In the genomic region with DNA sequence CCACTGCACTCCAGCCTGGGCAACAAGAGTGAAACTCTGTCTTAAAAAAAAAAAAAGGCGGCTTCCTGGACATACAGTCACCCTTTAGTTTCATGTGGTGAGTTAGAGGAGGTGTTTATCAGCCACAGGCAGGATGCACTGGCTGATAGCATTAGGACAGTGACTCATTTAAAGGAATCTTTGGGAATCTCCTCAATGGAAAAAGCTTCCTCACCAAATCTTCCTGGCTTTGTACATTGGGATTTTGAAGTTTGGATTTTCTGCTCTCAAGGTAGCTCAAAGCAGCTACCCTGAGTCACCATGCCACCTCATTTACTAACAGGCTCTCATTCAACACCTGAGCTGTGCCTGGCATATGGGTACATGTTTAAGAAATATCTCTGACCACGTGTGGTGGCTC, we compare ENCODE assay signal across 15 cellular contexts. TPM values are rescaled to one million over a fixed set of nuclear protein-coding genes. Genes with fewer than 3 reads are reported as not detected.
DNase-seq lines count a peak whose midpoint lies in the region; ATAC-seq and TF ChIP-seq lines count a peak whose summit lies in the region.
"Had no signal": no experiment of that assay in that cellular context is flagged by ENCODE, and none has a peak within 500 bp of the region (broad histone marks: within the 10 kb centered on the region; RNA-seq: fewer than 3 reads in every experiment).

No MANE protein-coding gene starts in this region.

- H3K36me3 ChIP-seq in GM23248 (ENCODE audit: low read depth) (no peaks in the 10 kb centered on the region), SJSA1 (no peaks in the 10 kb centered on the region), fibroblast of lung (ENCODE audit: control insufficient read depth, insufficient read depth, low read length) (no peaks in the 10 kb centered on the region), psoas muscle (ENCODE audit: insufficient read depth in 1 of 2, low read depth in 1 of 2) (peaks cover 0 to 15% of the 10 kb centered on the region in 2 donors)
- H3K36me3 ChIP-seq in CD8-positive, alpha-beta memory T cell (ENCODE audit: insufficient read depth, low read length), result no peaks in the 10 kb centered on the region

- TF ChIP-seq CTCF in fibroblast of lung (conservative IDR thresholded peaks at IDR 0.05 in 1 of 2, IDR thresholded peaks at IDR 0.05 in 1 of 2; ENCODE audit: low read depth in 1 of 2, low read length in 2 of 2) (no peak), psoas muscle (IDR thresholded peaks at IDR 0.05) (no peak), omental fat pad (IDR thresholded peaks at IDR 0.05) (no peak), glutamatergic neuron (IDR thresholded peaks at IDR 0.05; ENCODE audit: partially characterized antibody, unreplicated experiment) (no peak)

- H3K9ac ChIP-seq in GM23248, result no peak overlapping the region
- H3K9ac ChIP-seq in fibroblast of lung (ENCODE audit: insufficient read depth, low read length), result no peak overlapping the region

- no peaks in the 10 kb centered on the region for H3K27me3 ChIP-seq in GM23248 (replicated peaks; ENCODE audit: insufficient read depth)
- H3K27me3 ChIP-seq in SJSA1 (replicated peaks), result no peaks in the 10 kb centered on the region
- H3K27me3 ChIP-seq in fibroblast of lung (ENCODE audit: control insufficient read depth, insufficient read depth, low read length), result no peaks in the 10 kb centered on the region
- no peaks in the 10 kb centered on the region for H3K27me3 ChIP-seq in psoas muscle (ENCODE audit: insufficient read depth in 3 of 3, low read length in 2 of 3)
- H3K27me3 ChIP-seq in CD8-positive, alpha-beta memory T cell (ENCODE audit: insufficient read depth, low read length, poor library complexity, severe bottlenecking), result no peaks in the 10 kb centered on the region

- peaks cover 8% of the 10 kb centered on the region for H3K27me3 Mint-ChIP-seq in glutamatergic neuron (ENCODE audit: unreplicated experiment)
- no peaks in the 10 kb centered on the region for H3K27me3 Mint-ChIP-seq in CD8-positive, alpha-beta memory T cell

- H3K9me3 ChIP-seq in GM23248 (ENCODE audit: low read depth) (no peaks in the 10 kb centered on the region), SJSA1 (replicated peaks) (no peaks in the 10 kb centered on the region), fibroblast of lung (ENCODE audit: control insufficient read depth, insufficient read depth, low read depth, low read length) (no peaks in the 10 kb centered on the region), psoas muscle (no peaks in the 10 kb centered on the region)
- no peaks in the 10 kb centered on the region for H3K9me3 ChIP-seq in CD8-positive, alpha-beta memory T cell (ENCODE audit: low read length)

- H3K4me1 ChIP-seq in GM23248 (ENCODE audit: insufficient read depth) (peaks cover 8% of the 10 kb centered on the region), SJSA1 (replicated peaks) (peaks cover 9% of the 10 kb centered on the region), fibroblast of lung (ENCODE audit: control insufficient read depth, extremely low read depth, insufficient read depth, low read length) (no peaks in the 10 kb centered on the region), psoas muscle (peaks cover 7% of the 10 kb centered on the region)
- H3K4me1 ChIP-seq in CD8-positive, alpha-beta memory T cell (ENCODE audit: insufficient read depth, low read length), result no peaks in the 10 kb centered on the region

- H3K4me3 Mint-ChIP-seq in glutamatergic neuron (ENCODE audit: unreplicated experiment), result no peak overlapping the region
- H3K4me3 Mint-ChIP-seq in CD8-positive, alpha-beta memory T cell, result no peak overlapping the region

- no peak overlapping the region for H3K27ac Mint-ChIP-seq in glutamatergic neuron (ENCODE audit: unreplicated experiment)
- no peak overlapping the region for H3K27ac Mint-ChIP-seq in CD8-positive, alpha-beta memory T cell

- intact Hi-C loops in psoas muscle (cut with DNase I), result no loop called here

- H4K20me1 ChIP-seq in GM23248 (ENCODE audit: insufficient read depth) (no peaks in the 10 kb centered on the region), fibroblast of lung (ENCODE audit: control insufficient read depth, extremely low read depth, insufficient read depth, low read length) (no peaks in the 10 kb centered on the region)

- H3K9me2 ChIP-seq in GM23248 (ENCODE audit: insufficient read depth), result no peaks in the 10 kb centered on the region

- H3K9me3 Mint-ChIP-seq in glutamatergic neuron (ENCODE audit: unreplicated experiment), result peaks cover 4% of the 10 kb centered on the region
- H3K9me3 Mint-ChIP-seq in CD8-positive, alpha-beta memory T cell, result no peaks in the 10 kb centered on the region

- H2AFZ ChIP-seq in GM23248 (no peak overlapping the region), fibroblast of lung (ENCODE audit: low read length) (no peak overlapping the region)

- H3K79me2 ChIP-seq in GM23248 (ENCODE audit: insufficient read depth) (no peaks in the 10 kb centered on the region), fibroblast of lung (ENCODE audit: control insufficient read depth, insufficient read depth, low read length) (no peaks in the 10 kb centered on the region)

- no peak for ATAC-seq in psoas muscle
- no peak for ATAC-seq in omental fat pad (ENCODE audit: low FRiP score)
- ATAC-seq: sciatic nerve had no signal

- CTCF ChIA-PET in CD8-positive, alpha-beta memory T cell (lab: Charles Lee), result interaction anchor here (1.4 kb wide), 1 partner anchor 10 kb away, joined by 4 read pairs; no protein-coding TSS in a partner anchor

- in situ Hi-C loops in GM23248 (cut with MboI), result no loop called here

- DNase-seq in GM23248, result peak; percentile 43
- peak in 1 of 2 experiments; percentile 53 for DNase-seq in SJSA1 (ENCODE audit: low read depth in 1 of 2, low spot score in 2 of 2)
- peak; percentile 32 to 90 for DNase-seq in fibroblast of lung (ENCODE audit: low read depth in 2 of 2)
- no peak for DNase-seq in psoas muscle
- DNase-seq in omental fat pad (ENCODE audit: low spot score), result no peak
- DNase-seq in glutamatergic neuron, result no peak
- DNase-seq in CD8-positive, alpha-beta memory T cell, result no peak
- DNase-seq in NCI-H2196 treated with DMSO at 0.1 percent for 48 hours (lab: John Stamatoyannopoulos, UW; ENCODE audit: unreplicated experiment), result no peak
- DNase-seq: amniotic stem cell; Calu3; effector memory CD4-positive, alpha-beta T cell; GOT3; T-helper 9 cell had no signal

- no peaks in the 10 kb centered on the region; the same call in 1 of the 2 replicates for H3F3A ChIP-seq in GM23248 (ENCODE audit: insufficient read depth)

- H3K27ac ChIP-seq in GM23248, result no peak overlapping the region
- 0 out of 2 replicates have a peak overlapping the region, but pooled peaks have one; percentile 27 for H3K27ac ChIP-seq in SJSA1
- no peak overlapping the region for H3K27ac ChIP-seq in fibroblast of lung (ENCODE audit: insufficient read depth, low read length)
- H3K27ac ChIP-seq in psoas muscle, result peak overlapping the region; percentile 32
- no peak overlapping the region for H3K27ac ChIP-seq in CD8-positive, alpha-beta memory T cell (ENCODE audit: low read depth, low read length)

- H3K4me2 ChIP-seq in GM23248 (ENCODE audit: unreplicated experiment), result no peak overlapping the region
- no peak overlapping the region for H3K4me2 ChIP-seq in fibroblast of lung (ENCODE audit: extremely low read depth, insufficient read depth, low read length)

- H3K4me1 Mint-ChIP-seq in glutamatergic neuron (ENCODE audit: low read depth, unreplicated experiment), result no peaks in the 10 kb centered on the region
- no peaks in the 10 kb centered on the region for H3K4me1 Mint-ChIP-seq in CD8-positive, alpha-beta memory T cell

- 83 to 84% methylated on average over 2 of the region's 2 CpGs for whole genome bisulfite sequencing in GM23248 (ENCODE audit: low coverage in 1 of 2, low lambda C conversion rate in 2 of 2, missing lambda C conversion rate in 2 of 2), 2 experiments
- 32 to 90% (median 82%) methylated on average over 2 of the region's 2 CpGs for WGBS in psoas muscle, 3 donors

- H3K36me3 Mint-ChIP-seq in glutamatergic neuron (ENCODE audit: unreplicated experiment), result no peaks in the 10 kb centered on the region
- H3K36me3 Mint-ChIP-seq in CD8-positive, alpha-beta memory T cell, result no peaks in the 10 kb centered on the region

- no peak overlapping the region for H3K4me3 ChIP-seq in GM23248
- no peak overlapping the region for H3K4me3 ChIP-seq in SJSA1
- no peak overlapping the region for H3K4me3 ChIP-seq in fibroblast of lung (replicated peaks in 1 of 4; ENCODE audit: control extremely low read depth in 1 of 4, insufficient read depth in 1 of 4, low read depth in 3 of 4, low read length in 4 of 4)
- H3K4me3 ChIP-seq in psoas muscle, result no peak overlapping the region
- no peak overlapping the region for H3K4me3 ChIP-seq in CD8-positive, alpha-beta memory T cell (ENCODE audit: low read length)

- POLR2A ChIA-PET in CD8-positive, alpha-beta memory T cell (lab: Charles Lee), result interaction anchor here (0.7 kb wide), 1 partner anchor 17 kb away, joined by 5 read pairs; no protein-coding TSS in a partner anchor

RNA-seq across cellular contexts. Expression of gene PRPH2, which starts 20.2 kb away (rescaled TPM):
- total RNA-seq in GM23248 (2014; rRNA removed; shearing (Covaris generic)), result 1.5 TPM in 2 replicates
- 1.7 and 2.3 TPM in 2 replicates for polyA plus RNA-seq in GM23248 (2016; fragmentation: Nextera tagmentation; extraction: Ambion mirVana)
- not detected in 2 replicates for total RNA-seq in SJSA1 (2014; rRNA removed; shearing (Covaris generic))
- 5.1 and 8.6 TPM in 2 replicates for total RNA-seq in fibroblast of lung
- polyA plus RNA-seq in fibroblast of lung, result 4.0 and 6.3 TPM in 2 replicates
- 3.0 and 4.4 TPM in 2 replicates for polyA plus RNA-seq in fibroblast of lung (2012)
- 8.0 and 10.1 TPM in 2 replicates for polyA minus RNA-seq in fibroblast of lung (ENCODE audit: low replicate concordance)
- 1 to 10 TPM; 1.8 to 4.9 (median 3.1) TPM for total RNA-seq in psoas muscle
- 1 to 10 TPM in 1 of 3 donors, under 1 TPM in 2; 0.13 to 2.8 (median 0.66) TPM for polyA plus RNA-seq in psoas muscle
- 1 to 10 TPM in 1 of 4 donors, under 1 TPM in 3; 0.38 to 1.4 (median 0.54) TPM for total RNA-seq in omental fat pad
- total RNA-seq in glutamatergic neuron (ENCODE audit: unreplicated experiment), result not detected
- under 1 TPM in 1 of 2 experiments, not detected in 1; 0.15 TPM for total RNA-seq in CD8-positive, alpha-beta memory T cell
- polyA plus RNA-seq in CD8-positive, alpha-beta memory T cell, result 0.07 TPM
- total RNA-seq: Calu3, mononuclear cell had no signal

RNA-seq across cellular contexts. Expression of gene TBCC, which starts 43.7 kb away (rescaled TPM):
- total RNA-seq in GM23248 (2014; rRNA removed; shearing (Covaris generic)), result 36.9 and 37.3 TPM in 2 replicates
- polyA plus RNA-seq in GM23248 (2016; fragmentation: Nextera tagmentation; extraction: Ambion mirVana) (35.0 and 38.3 TPM in 2 replicates), fibroblast of lung (18.2 and 18.7 TPM in 2 replicates), psoas muscle (10 to 100 TPM; 13.1 to 41.3 (median 29.8) TPM)
- 51.0 and 73.6 TPM in 2 replicates for total RNA-seq in SJSA1 (2014; rRNA removed; shearing (Covaris generic))
- total RNA-seq in fibroblast of lung (50.0 and 50.6 TPM in 2 replicates), psoas muscle (10 to 100 TPM; 17.0 to 26.9 (median 18.9) TPM), omental fat pad (10 to 100 TPM; 16.4 to 30.7 (median 22.0) TPM), glutamatergic neuron (ENCODE audit: unreplicated experiment) (35.2 TPM)
- 22.5 and 25.1 TPM in 2 replicates for polyA plus RNA-seq in fibroblast of lung (2012)
- 19.8 and 31.7 TPM in 2 replicates for polyA minus RNA-seq in fibroblast of lung (ENCODE audit: low replicate concordance)
- 10 to 100 TPM; 24.4 to 26.4 TPM for total RNA-seq in CD8-positive, alpha-beta memory T cell
- 109 TPM for polyA plus RNA-seq in CD8-positive, alpha-beta memory T cell

Comparison
In these comparisons a context has a peak if more than half of its experiments do, and no peak if none do; other contexts are left out.
1. DNase-seq: peak in GM23248 (single experiment) and fibroblast of lung (2 of 2); none in psoas muscle (0 of 2), omental fat pad (single experiment), glutamatergic neuron (single experiment), CD8-positive, alpha-beta memory T cell (0 of 5) and NCI-H2196 treated with DMSO at 0.1 percent for 48 hours (single experiment).
2. H3K27ac ChIP-seq: peak in SJSA1 (single experiment) and psoas muscle (single experiment); none in GM23248 (single experiment), fibroblast of lung (single experiment) and CD8-positive, alpha-beta memory T cell (single experiment).